ENCODE assay signal across 15 cellular contexts in the genomic region with DNA sequence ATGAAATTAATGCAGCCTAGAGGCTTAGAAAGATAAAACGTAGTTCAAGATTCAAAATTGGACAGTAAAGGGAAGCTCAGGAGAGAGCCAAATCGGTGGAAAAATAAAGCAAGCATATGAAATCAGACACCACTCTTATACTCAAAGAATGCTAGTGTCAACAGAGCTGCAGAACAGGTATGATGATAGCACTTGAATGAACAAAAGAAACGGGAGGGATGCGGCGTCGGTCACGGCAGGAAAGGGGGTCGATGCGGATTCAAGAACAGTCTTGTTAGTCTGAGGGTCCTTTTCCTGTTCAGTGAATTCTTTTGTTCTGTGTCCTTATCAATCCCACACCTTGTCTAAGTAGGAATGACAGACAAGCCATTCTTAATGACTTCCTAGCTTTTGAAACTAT.
DNase-seq lines count a peak whose midpoint lies in the region; ATAC-seq, FAIRE-seq and TF ChIP-seq lines count a peak whose summit lies in the region.
"Had no signal": no experiment of that assay in that cellular context is flagged by ENCODE, and none has a peak within 500 bp of the region (broad histone marks: within the 10 kb centered on the region; RNA-seq: fewer than 3 reads in every experiment).

No MANE protein-coding gene starts in this region.

- no peak for ATAC-seq in GM18868 (IDR thresholded peaks at IDR 0.05; ENCODE audit: unreplicated experiment)
- ATAC-seq: stimulated activated naive CD8-positive, alpha-beta T cell treated with anti-CD3 and anti-CD28 coated beads, Interleukin-15, Interleukin-2, amounts not matched to agents 100 U/mL and 50 U/mL, for 24 hours had no signal

- H3K36me3 ChIP-seq in endothelial cell of umbilical vein (ENCODE audit: control insufficient read depth in 2 of 2, extremely low read depth in 1 of 2, insufficient read depth in 2 of 2, low read length in 2 of 2) (no peaks in the 10 kb centered on the region), thymus (ENCODE audit: control insufficient read depth, insufficient read depth) (no peaks in the 10 kb centered on the region)

- H2AFZ ChIP-seq in endothelial cell of umbilical vein (ENCODE audit: low read depth, low read length), result peak overlapping the region; percentile 84

- no peaks in the 10 kb centered on the region for H4K20me1 ChIP-seq in endothelial cell of umbilical vein (replicated peaks; ENCODE audit: control insufficient read depth, extremely low read depth, insufficient read depth, low read length)

- TF ChIP-seq CTCF in endothelial cell of umbilical vein (IDR thresholded peaks at IDR 0.05; ENCODE audit: extremely low read depth in 1 of 2, insufficient read depth in 1 of 2, low read depth in 1 of 2, low read length in 2 of 2), result no peak

- H3K4me1 ChIP-seq in endothelial cell of umbilical vein (ENCODE audit: control insufficient read depth, extremely low read depth, insufficient read depth, low read length) (peaks cover 14% of the 10 kb centered on the region), thymus (ENCODE audit: control insufficient read depth, insufficient read depth, low read length) (no peaks in the 10 kb centered on the region)

- H3K27ac ChIP-seq in endothelial cell of umbilical vein (ENCODE audit: insufficient read depth, low read depth, low read length), result no peak overlapping the region
- H3K27ac ChIP-seq in thymus (ENCODE audit: low read depth), result peak overlapping the region; percentile 60

- CTCF ChIA-PET in endothelial cell of umbilical vein (lab: Charles Lee), result interaction anchor here (1.9 kb wide), 1 partner anchor 37 kb away, joined by 12 read pairs; no protein-coding TSS in a partner anchor

- DNase-seq in NCI-H2107 treated with DMSO at 0.1 percent for 48 hours (lab: John Stamatoyannopoulos, UW; ENCODE audit: unreplicated experiment) (peak; percentile 60), NCI-H2107 (lab: John Stamatoyannopoulos, UW) (no peak), NCI-H345 treated with DMSO at 0.1 percent for 48 hours (lab: John Stamatoyannopoulos, UW; ENCODE audit: unreplicated experiment) (peak; percentile 47), endothelial cell of umbilical vein (ENCODE audit: low read depth, low spot score) (no peak), NCI-H774 (lab: John Stamatoyannopoulos, UW) (no peak), hypothalamus (lab: John Stamatoyannopoulos, UW) (no peak)
- DNase-seq: activated B cell treated with CpG ODN at 0.5 μM for 24 hours; activated T-cell treated with anti-CD3 and anti-CD28 coated beads for 4 hours; caudate nucleus; CD4-positive, CD25-positive, alpha-beta regulatory T cell; IMR-90; stimulated activated naive CD8-positive, alpha-beta T cell treated with anti-CD3 and anti-CD28 coated beads, Interleukin-15, Interleukin-2, amounts not matched to agents 100 U/mL and 50 U/mL, for 24 hours had no signal

- no peaks in the 10 kb centered on the region for H3K79me2 ChIP-seq in endothelial cell of umbilical vein (ENCODE audit: control insufficient read depth, insufficient read depth, low read length)

- intact Hi-C loops in endothelial cell of umbilical vein (cut with micrococcal nuclease), result loop anchor here (10.0 kb wide), 1 partner anchor 291 kb away; no protein-coding TSS in a partner anchor

- POLR2A ChIA-PET in endothelial cell of umbilical vein (lab: Charles Lee), result no interaction called here

- H3K9me3 ChIP-seq in endothelial cell of umbilical vein (replicated peaks; ENCODE audit: control insufficient read depth, insufficient read depth, low read length) (no peaks in the 10 kb centered on the region), thymus (ENCODE audit: control insufficient read depth) (no peaks in the 10 kb centered on the region)

- WGBS in thymus, result 91% methylated on average over 9 of the region's 9 CpGs

- no peak overlapping the region for H3K9ac ChIP-seq in endothelial cell of umbilical vein (replicated peaks; ENCODE audit: extremely low read depth, insufficient read depth, low read length)

- BruUV-seq in endothelial cell of umbilical vein (replicated peaks; lab: Mats Ljungman, UMichigan), result no TSS peak

- peak; percentile 8 for FAIRE-seq in endothelial cell of umbilical vein (lab: Jason Lieb, UNC)
- FAIRE-seq: A204.1 had no signal

- no peak overlapping the region for H3K4me3 ChIP-seq in endothelial cell of umbilical vein (replicated peaks in 1 of 3; ENCODE audit: insufficient read depth in 1 of 3, low read depth in 1 of 3, low read length in 3 of 3)
- no peak overlapping the region for H3K4me3 ChIP-seq in thymus (ENCODE audit: low read length)

- dilution Hi-C loops in endothelial cell of umbilical vein (cut with MboI; ENCODE audit: extremely low pct_ligation_motif_present, low sequenced_read_pairs), result no loop called here

- H3K27me3 ChIP-seq in endothelial cell of umbilical vein (ENCODE audit: control insufficient read depth in 2 of 2, insufficient read depth in 2 of 2, low read length in 2 of 2) (no peaks in the 10 kb centered on the region), thymus (ENCODE audit: control insufficient read depth, insufficient read depth) (no peaks in the 10 kb centered on the region)

- H3K4me2 ChIP-seq in endothelial cell of umbilical vein (ENCODE audit: insufficient read depth, low read length), result no peak overlapping the region

- TF ChIP-seq POLR2A in endothelial cell of umbilical vein (IDR thresholded peaks at IDR 0.05; ENCODE audit: low read depth, low read length), result no peak

- H3K9me1 ChIP-seq in endothelial cell of umbilical vein (replicated peaks; ENCODE audit: control insufficient read depth, extremely low read depth, insufficient read depth, low read length), result no peaks in the 10 kb centered on the region

TF ChIP-seq in endothelial cell of umbilical vein, 7 proteins besides CTCF, POLR2A, EP300 and RAD21:
- TF ChIP-seq, protein P1, sequence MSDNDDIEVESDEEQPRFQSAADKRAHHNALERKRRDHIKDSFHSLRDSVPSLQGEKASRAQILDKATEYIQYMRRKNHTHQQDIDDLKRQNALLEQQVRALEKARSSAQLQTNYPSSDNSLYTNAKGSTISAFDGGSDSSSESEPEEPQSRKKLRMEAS (IDR thresholded peaks at IDR 0.05; ENCODE audit: insufficient read depth, insufficient read length), result no peak
- TF ChIP-seq EZH2 (IDR thresholded peaks at IDR 0.05; ENCODE audit: borderline replicate concordance, low read depth, low read length, severe bottlenecking) (no peak), POLR2AphosphoS5 (IDR thresholded peaks at IDR 0.05; ENCODE audit: insufficient read depth, low read depth, low read length) (no peak), JUN (IDR thresholded peaks at IDR 0.05; ENCODE audit: borderline replicate concordance, insufficient read depth, insufficient read length, low read depth) (no peak), FOS (IDR thresholded peaks at IDR 0.05; ENCODE audit: borderline replicate concordance, insufficient read depth, low read length) (no peak), GATA2 (IDR thresholded peaks at IDR 0.05; ENCODE audit: insufficient read depth, insufficient read length, low read depth, low read length) (no peak), MYC (IDR thresholded peaks at IDR 0.05; ENCODE audit: low read depth, low read length) (no peak)

Comparison
In these comparisons a context has a peak if more than half of its experiments do, and no peak if none do; other contexts are left out.
1. DNase-seq: peak in NCI-H2107 treated with DMSO at 0.1 percent for 48 hours (single experiment) and NCI-H345 treated with DMSO at 0.1 percent for 48 hours (single experiment); none in NCI-H2107 (single experiment), endothelial cell of umbilical vein (single experiment), NCI-H774 (single experiment) and hypothalamus (0 of 51).